Comparison of ENCODE assay signal across 20 cellular contexts in the genomic region with DNA sequence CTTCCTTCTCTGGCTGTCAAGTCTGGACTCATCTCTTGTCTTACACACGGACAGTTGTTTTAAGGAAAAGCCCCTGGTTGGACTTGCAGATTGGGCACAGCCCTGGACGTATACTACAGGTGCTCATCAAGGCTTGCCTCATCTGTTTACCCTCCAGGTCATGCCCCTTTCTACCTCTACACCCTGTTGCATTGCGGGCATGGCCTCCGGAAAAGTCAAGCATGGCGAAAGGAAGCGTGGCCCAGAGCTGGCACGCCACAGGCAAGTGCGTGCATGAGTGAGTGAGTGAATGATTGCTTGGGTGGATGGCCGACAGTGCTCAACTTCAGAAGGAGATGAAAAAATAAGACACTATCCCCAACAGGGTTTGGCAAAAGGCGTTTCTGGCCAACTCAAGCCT.
DNase-seq lines count a peak whose midpoint lies in the region; ATAC-seq and TF ChIP-seq lines count a peak whose summit lies in the region.
"Had no signal": no experiment of that assay in that cellular context is flagged by ENCODE, and none has a peak within 500 bp of the region (broad histone marks: within the 10 kb centered on the region; RNA-seq: fewer than 3 reads in every experiment).

No MANE protein-coding gene starts in this region.

- H3K4me2 ChIP-seq in smooth muscle cell = peak overlapping the region; percentile 55
- H3K4me2 ChIP-seq: A549, SK-N-SH had no signal

- DNase-seq in Caki2 (ENCODE audit: low read depth) (peak; percentile 87), kidney glomerular epithelial cell (lab: John Stamatoyannopoulos, UW) (peak; percentile 7), smooth muscle cell (lab: John Stamatoyannopoulos, UW; ENCODE audit: unreplicated experiment) (no peak), mesenteric fat pad (ENCODE audit: low spot score) (no peak)
- no peak for DNase-seq in activated naive CD4-positive, alpha-beta T cell treated with anti-CD3 and anti-CD28 coated beads, Interleukin-2, amount 50 U/mL, for 16 hours
- DNase-seq: Calu3; CD8-positive, alpha-beta memory T cell; DMS79 treated with DMSO at 0.1 percent for 48 hours; Karpas-422; NCI-H1092 treated with DMSO at 0.1 percent for 48 hours; NCI-H1436; NCI-H187; NCI-H774; SK-N-SH had no signal

- no peaks in the 10 kb centered on the region for H3F3A ChIP-seq in smooth muscle cell (ENCODE audit: low read depth)

- H3K27ac ChIP-seq in smooth muscle cell (ENCODE audit: low read depth) = no peak overlapping the region
- H3K27ac ChIP-seq: A549, HL-60 had no signal

- H3K27me3 Mint-ChIP-seq in nephron (ENCODE audit: low read depth) = peaks cover 17% of the 10 kb centered on the region

- 90% methylated on average over 10 of the region's 10 CpGs for WGBS in smooth muscle cell (ENCODE audit: low lambda C conversion rate)

- peaks cover 9% of the 10 kb centered on the region for H3K9me3 Mint-ChIP-seq in nephron

- in situ Hi-C loops in Caki2 (cut with HindIII; ENCODE audit: low pct_unique_long_range_greater_than_20kb, low sequenced_read_pairs) = no loop called here

- H4K20me1 ChIP-seq in smooth muscle cell (ENCODE audit: low read depth) = no peaks in the 10 kb centered on the region

- no peaks in the 10 kb centered on the region for H3K36me3 Mint-ChIP-seq in nephron (ENCODE audit: low read depth)
- H3K36me3 Mint-ChIP-seq: CD8-positive, alpha-beta memory T cell had no signal

- no peaks in the 10 kb centered on the region for H3K9me3 ChIP-seq in smooth muscle cell (replicated peaks; ENCODE audit: low read depth)
- H3K9me3 ChIP-seq: SK-N-SH had no signal

- H3K27ac Mint-ChIP-seq in nephron = peak overlapping the region; percentile 69 to 89 (median 85)
- H3K27ac Mint-ChIP-seq: CD8-positive, alpha-beta memory T cell had no signal

- no peak for TF ChIP-seq CTCF in nephron (IDR thresholded peaks at IDR 0.05; ENCODE audit: unreplicated experiment in 3 of 3)
- no peak for TF ChIP-seq CTCF in smooth muscle cell (IDR thresholded peaks at IDR 0.05; ENCODE audit: borderline replicate concordance, insufficient read depth, poor library complexity, severe bottlenecking)

- peaks cover 51% of the 10 kb centered on the region for H3K4me1 Mint-ChIP-seq in nephron
- H3K4me1 Mint-ChIP-seq: CD8-positive, alpha-beta memory T cell had no signal

- H3K4me1 ChIP-seq in smooth muscle cell (ENCODE audit: low read depth) = no peaks in the 10 kb centered on the region

- H3K4me3 Mint-ChIP-seq in nephron = no peak overlapping the region
- H3K4me3 Mint-ChIP-seq: CD14-positive monocyte; CD8-positive, alpha-beta memory T cell had no signal

- H3K79me2 ChIP-seq in smooth muscle cell (ENCODE audit: low read depth) = no peaks in the 10 kb centered on the region

- ATAC-seq in GM21526 (IDR thresholded peaks at IDR 0.05; ENCODE audit: low FRiP score, unreplicated experiment) = no peak
- ATAC-seq: A549, HCT116 had no signal

- H3K36me3 ChIP-seq in smooth muscle cell (ENCODE audit: low read depth) = no peaks in the 10 kb centered on the region

- H3K9ac ChIP-seq in smooth muscle cell (ENCODE audit: low read depth) = no peak overlapping the region
- H3K9ac ChIP-seq: SK-N-SH had no signal

- H2AFZ ChIP-seq in smooth muscle cell (ENCODE audit: low read depth) = no peak overlapping the region

- no peaks in the 10 kb centered on the region for H3K27me3 ChIP-seq in smooth muscle cell (ENCODE audit: low read depth)

- no peak overlapping the region for H3K4me3 ChIP-seq in smooth muscle cell
- H3K4me3 ChIP-seq: A549 had no signal

Comparison
In these comparisons a context has a peak if more than half of its experiments do, and no peak if none do; other contexts are left out.
1. DNase-seq: peak in Caki2 (single experiment) and kidney glomerular epithelial cell (single experiment); none in smooth muscle cell (single experiment), activated naive CD4-positive, alpha-beta T cell treated with anti-CD3 and anti-CD28 coated beads, Interleukin-2, amount 50 U/mL, for 16 hours (single experiment) and mesenteric fat pad (single experiment).